ENCODE assay signal across 1 cellular context in genomic region chr4:145482209-145483021, GRCh38.
TF ChIP-seq lines count a peak whose summit lies in the region.

No MANE protein-coding gene starts in this region.

TF ChIP-seq in HepG2, 621 proteins besides CTCF, POLR2A, EP300 and RAD21 (continued from another document and continues in another):
- TF ChIP-seq ZBTB40 (IDR thresholded peaks at IDR 0.05) (no peak), ZBTB40 (CRISPR knock-in tag; IDR thresholded peaks at IDR 0.05) (no peak), ZNF224 (CRISPR knock-in tag; IDR thresholded peaks at IDR 0.05) (0 out of 2 replicates have a peak, but pooled peaks have one; percentile 29), NR2C2 (CRISPR knock-in tag; IDR thresholded peaks at IDR 0.05; ENCODE audit: borderline replicate concordance) (no peak), ELF3 (CRISPR knock-in tag; IDR thresholded peaks at IDR 0.05) (peak; percentile 26; the same call in 1 of the 2 replicates), RBFOX2 (IDR thresholded peaks at IDR 0.05; ENCODE audit: low read depth, low read length) (peak; percentile 58), CREBL2 (CRISPR knock-in tag; IDR thresholded peaks at IDR 0.05; ENCODE audit: borderline replicate concordance) (no peak), SCMH1 (CRISPR knock-in tag; IDR thresholded peaks at IDR 0.05; ENCODE audit: borderline replicate concordance) (no peak), NFIB (CRISPR knock-in tag; IDR thresholded peaks at IDR 0.05; ENCODE audit: borderline replicate concordance) (no peak), SRSF4 (IDR thresholded peaks at IDR 0.05; ENCODE audit: low read depth, low read length, poor library complexity, severe bottlenecking) (no peak), ZFP90 (CRISPR knock-in tag; IDR thresholded peaks at IDR 0.05; ENCODE audit: borderline replicate concordance) (0 out of 2 replicates have a peak, but pooled peaks have one; percentile 42), TFDP2 (CRISPR knock-in tag; IDR thresholded peaks at IDR 0.05) (peak; percentile 32; the same call in 1 of the 2 replicates), ZBTB7B (CRISPR knock-in tag; IDR thresholded peaks at IDR 0.05) (0 out of 2 replicates have a peak, but pooled peaks have one; percentile 44), ZNF547 (CRISPR knock-in tag; IDR thresholded peaks at IDR 0.05) (no peak), ETV5 (CRISPR knock-in tag; IDR thresholded peaks at IDR 0.05; ENCODE audit: borderline replicate concordance) (no peak), ZNF652 (CRISPR knock-in tag; IDR thresholded peaks at IDR 0.05; ENCODE audit: borderline replicate concordance, low read depth) (no peak), SMAD3 (CRISPR knock-in tag; IDR thresholded peaks at IDR 0.05) (no peak), ZNF121 (CRISPR knock-in tag; IDR thresholded peaks at IDR 0.05) (no peak), ZNF446 (CRISPR knock-in tag; IDR thresholded peaks at IDR 0.05) (0 out of 2 replicates have a peak, but pooled peaks have one; percentile 13), ZNF44 (CRISPR knock-in tag; IDR thresholded peaks at IDR 0.05) (no peak), MYC (CRISPR knock-in tag; IDR thresholded peaks at IDR 0.05; ENCODE audit: borderline replicate concordance) (no peak), SRSF1 (optimal IDR thresholded peaks at IDR 0.05; ENCODE audit: low read depth, low read length) (peak; percentile 40), ZNF510 (CRISPR knock-in tag; IDR thresholded peaks at IDR 0.05; ENCODE audit: low read depth) (no peak), PPARG (CRISPR knock-in tag; conservative IDR thresholded peaks at IDR 0.05) (no peak), KDM4B (CRISPR knock-in tag; IDR thresholded peaks at IDR 0.05) (no peak), AHR (CRISPR knock-in tag; IDR thresholded peaks at IDR 0.05) (no peak), REL (CRISPR knock-in tag; conservative IDR thresholded peaks at IDR 0.05) (0 out of 2 replicates have a peak, but pooled peaks have one; percentile 54), ZNF576 (CRISPR knock-in tag; IDR thresholded peaks at IDR 0.05) (no peak), CHCHD3 (CRISPR knock-in tag; IDR thresholded peaks at IDR 0.05) (no peak), ZNF280B (CRISPR knock-in tag; IDR thresholded peaks at IDR 0.05; ENCODE audit: borderline replicate concordance) (no peak), RFX5 (IDR thresholded peaks at IDR 0.05; ENCODE audit: low read depth, low read length) (no peak), KDM5A (IDR thresholded peaks at IDR 0.05; ENCODE audit: borderline replicate concordance, low read length) (no peak), MED1 (CRISPR knock-in tag; IDR thresholded peaks at IDR 0.05) (0 out of 2 replicates have a peak, but pooled peaks have one; percentile 25), UBTF (CRISPR knock-in tag; IDR thresholded peaks at IDR 0.05) (peak; percentile 74; the same call in 1 of the 2 replicates), FOXC1 (CRISPR knock-in tag; IDR thresholded peaks at IDR 0.05; ENCODE audit: borderline replicate concordance) (no peak)
- TF ChIP-seq, protein P1, sequence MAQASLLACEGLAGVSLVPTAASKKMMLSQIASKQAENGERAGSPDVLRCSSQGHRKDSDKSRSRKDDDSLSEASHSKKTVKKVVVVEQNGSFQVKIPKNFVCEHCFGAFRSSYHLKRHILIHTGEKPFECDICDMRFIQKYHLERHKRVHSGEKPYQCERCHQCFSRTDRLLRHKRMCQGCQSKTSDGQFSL (CRISPR knock-in tag; IDR thresholded peaks at IDR 0.05), result 0 out of 2 replicates have a peak, but pooled peaks have one; percentile 72
- TF ChIP-seq, protein P2, sequence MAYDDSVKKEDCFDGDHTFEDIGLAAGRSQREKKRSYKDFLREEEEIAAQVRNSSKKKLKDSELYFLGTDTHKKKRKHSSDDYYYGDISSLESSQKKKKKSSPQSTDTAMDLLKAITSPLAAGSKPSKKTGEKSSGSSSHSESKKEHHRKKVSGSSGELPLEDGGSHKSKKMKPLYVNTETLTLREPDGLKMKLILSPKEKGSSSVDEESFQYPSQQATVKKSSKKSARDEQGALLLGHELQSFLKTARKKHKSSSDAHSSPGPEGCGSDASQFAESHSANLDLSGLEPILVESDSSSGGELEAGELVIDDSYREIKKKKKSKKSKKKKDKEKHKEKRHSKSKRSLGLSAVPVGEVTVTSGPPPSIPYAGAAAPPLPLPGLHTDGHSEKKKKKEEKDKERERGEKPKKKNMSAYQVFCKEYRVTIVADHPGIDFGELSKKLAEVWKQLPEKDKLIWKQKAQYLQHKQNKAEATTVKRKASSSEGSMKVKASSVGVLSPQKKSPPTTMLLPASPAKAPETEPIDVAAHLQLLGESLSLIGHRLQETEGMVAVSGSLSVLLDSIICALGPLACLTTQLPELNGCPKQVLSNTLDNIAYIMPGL (CRISPR knock-in tag; IDR thresholded peaks at IDR 0.05; ENCODE audit: borderline replicate concordance in 1 of 2, low read depth in 1 of 2), result peak in 1 of 2 experiments; percentile 77; a peak in 3 of 4 replicates
- TF ChIP-seq, protein P3, sequence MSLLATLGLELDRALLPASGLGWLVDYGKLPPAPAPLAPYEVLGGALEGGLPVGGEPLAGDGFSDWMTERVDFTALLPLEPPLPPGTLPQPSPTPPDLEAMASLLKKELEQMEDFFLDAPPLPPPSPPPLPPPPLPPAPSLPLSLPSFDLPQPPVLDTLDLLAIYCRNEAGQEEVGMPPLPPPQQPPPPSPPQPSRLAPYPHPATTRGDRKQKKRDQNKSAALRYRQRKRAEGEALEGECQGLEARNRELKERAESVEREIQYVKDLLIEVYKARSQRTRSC (CRISPR knock-in tag; IDR thresholded peaks at IDR 0.05; ENCODE audit: low read depth), result no peak
- TF ChIP-seq, protein P4, sequence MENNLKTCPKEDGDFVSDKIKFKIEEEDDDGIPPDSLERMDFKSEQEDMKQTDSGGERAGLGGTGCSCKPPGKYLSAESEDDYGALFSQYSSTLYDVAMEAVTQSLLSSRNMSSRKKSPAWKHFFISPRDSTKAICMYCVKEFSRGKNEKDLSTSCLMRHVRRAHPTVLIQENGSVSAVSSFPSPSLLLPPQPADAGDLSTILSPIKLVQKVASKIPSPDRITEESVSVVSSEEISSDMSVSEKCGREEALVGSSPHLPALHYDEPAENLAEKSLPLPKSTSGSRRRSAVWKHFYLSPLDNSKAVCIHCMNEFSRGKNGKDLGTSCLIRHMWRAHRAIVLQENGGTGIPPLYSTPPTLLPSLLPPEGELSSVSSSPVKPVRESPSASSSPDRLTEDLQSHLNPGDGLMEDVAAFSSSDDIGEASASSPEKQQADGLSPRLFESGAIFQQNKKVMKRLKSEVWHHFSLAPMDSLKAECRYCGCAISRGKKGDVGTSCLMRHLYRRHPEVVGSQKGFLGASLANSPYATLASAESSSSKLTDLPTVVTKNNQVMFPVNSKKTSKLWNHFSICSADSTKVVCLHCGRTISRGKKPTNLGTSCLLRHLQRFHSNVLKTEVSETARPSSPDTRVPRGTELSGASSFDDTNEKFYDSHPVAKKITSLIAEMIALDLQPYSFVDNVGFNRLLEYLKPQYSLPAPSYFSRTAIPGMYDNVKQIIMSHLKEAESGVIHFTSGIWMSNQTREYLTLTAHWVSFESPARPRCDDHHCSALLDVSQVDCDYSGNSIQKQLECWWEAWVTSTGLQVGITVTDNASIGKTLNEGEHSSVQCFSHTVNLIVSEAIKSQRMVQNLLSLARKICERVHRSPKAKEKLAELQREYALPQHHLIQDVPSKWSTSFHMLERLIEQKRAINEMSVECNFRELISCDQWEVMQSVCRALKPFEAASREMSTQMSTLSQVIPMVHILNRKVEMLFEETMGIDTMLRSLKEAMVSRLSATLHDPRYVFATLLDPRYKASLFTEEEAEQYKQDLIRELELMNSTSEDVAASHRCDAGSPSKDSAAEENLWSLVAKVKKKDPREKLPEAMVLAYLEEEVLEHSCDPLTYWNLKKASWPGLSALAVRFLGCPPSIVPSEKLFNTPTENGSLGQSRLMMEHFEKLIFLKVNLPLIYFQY (CRISPR knock-in tag; IDR thresholded peaks at IDR 0.05; ENCODE audit: borderline replicate concordance), result peak; percentile 73; the same call in 1 of the 2 replicates
